28 cellular contexts compared by ENCODE assay signal in genomic region chr13:43478178-43478577, GRCh38.
"Had no signal": no experiment of that assay in that cellular context is flagged by ENCODE, and none has a peak within 500 bp of the region (broad histone marks: within the 10 kb centered on the region; RNA-seq: fewer than 3 reads in every experiment).

No MANE protein-coding gene starts in this region.

- H3K4me3 Mint-ChIP-seq: endodermal cell; immature natural killer cell; mesothelial cell of epicardium; naive B cell; natural killer cell treated with Interleukin-12 subunit alpha and Interleukin-12 subunit beta and Interleukin-15 and Interleukin-18, amount 100 ng/mL, for 72 hours; neural crest cell; stimulated activated naive B cell treated with anti-CD40 and anti-IgM and Interleukin-4, amounts not matched to agents 10 μg/mL and 1 μg/mL and 100 μg/mL, for 72 hours; stimulated activated naive CD8-positive, alpha-beta T cell treated with anti-CD3 and anti-CD28 coated beads, Interleukin-15, Interleukin-2, amounts not matched to agents 100 ng/mL and 50 ng/mL, for 24 hours had no signal

- H3K4me3 ChIP-seq: esophagus squamous epithelium, lower lobe of right lung, mucosa of descending colon, prostate gland, right atrium auricular region, thoracic aorta, tibial nerve, upper lobe of left lung had no signal

- H3K4me1 ChIP-seq: esophagus squamous epithelium, lower lobe of right lung, prostate gland had no signal

- ATAC-seq: left ventricle myocardium superior; lower lobe of right lung; mucosa of descending colon; natural killer cell treated with Interleukin-12 subunit alpha and Interleukin-12 subunit beta and Interleukin-15 and Interleukin-18, amount 100 ng/mL, for 72 hours; sciatic nerve; stimulated activated naive B cell treated with anti-CD40 and anti-IgM and Interleukin-4, amounts not matched to agents 10 μg/mL and 1 μg/mL and 100 μg/mL, for 72 hours had no signal

- H3K27ac Mint-ChIP-seq: endodermal cell; immature natural killer cell; mesothelial cell of epicardium; naive B cell; natural killer cell treated with Interleukin-12 subunit alpha and Interleukin-12 subunit beta and Interleukin-15 and Interleukin-18, amount 100 ng/mL, for 72 hours; stimulated activated naive B cell treated with anti-CD40 and anti-IgM and Interleukin-4, amounts not matched to agents 10 μg/mL and 1 μg/mL and 100 μg/mL, for 72 hours; stimulated activated naive CD8-positive, alpha-beta T cell treated with anti-CD3 and anti-CD28 coated beads, Interleukin-15, Interleukin-2, amounts not matched to agents 100 ng/mL and 50 ng/mL, for 24 hours had no signal

- H3K36me3 ChIP-seq: esophagus squamous epithelium, lower lobe of right lung, neutrophil, prostate gland, right atrium auricular region, thoracic aorta, tibial nerve, upper lobe of left lung had no signal

- FAIRE-seq: colon, frontal cortex, keratinocyte, urothelium cell line had no signal

- H3K9me3 ChIP-seq: esophagus squamous epithelium, lower lobe of right lung, mucosa of descending colon, neutrophil, prostate gland, right atrium auricular region, thoracic aorta, tibial nerve, upper lobe of left lung had no signal

- H3K9me3 Mint-ChIP-seq: endodermal cell; mesothelial cell of epicardium; naive B cell; natural killer cell treated with Interleukin-12 subunit alpha and Interleukin-12 subunit beta and Interleukin-15 and Interleukin-18, amount 100 ng/mL, for 72 hours; neural crest cell; stimulated activated naive B cell treated with anti-CD40 and anti-IgM and Interleukin-4, amounts not matched to agents 10 μg/mL and 1 μg/mL and 100 μg/mL, for 72 hours; stimulated activated naive CD8-positive, alpha-beta T cell treated with anti-CD3 and anti-CD28 coated beads, Interleukin-15, Interleukin-2, amounts not matched to agents 100 ng/mL and 50 ng/mL, for 24 hours had no signal

- H3K27me3 Mint-ChIP-seq: stimulated activated naive B cell treated with anti-CD40 and anti-IgM and Interleukin-4, amounts not matched to agents 10 μg/mL and 1 μg/mL and 100 μg/mL, for 72 hours had no signal

- H3K27me3 ChIP-seq: esophagus squamous epithelium, neutrophil, right atrium auricular region, tibial nerve, upper lobe of left lung had no signal

- H3K4me1 Mint-ChIP-seq: immature natural killer cell; naive B cell; stimulated activated naive B cell treated with anti-CD40 and anti-IgM and Interleukin-4, amounts not matched to agents 10 μg/mL and 1 μg/mL and 100 μg/mL, for 72 hours had no signal

- H3K27ac ChIP-seq: esophagus squamous epithelium, lower lobe of right lung, neutrophil, right atrium auricular region, thoracic aorta, tibial nerve, upper lobe of left lung had no signal

- H3K36me3 Mint-ChIP-seq: immature natural killer cell; mesothelial cell of epicardium; naive B cell; natural killer cell treated with Interleukin-12 subunit alpha and Interleukin-12 subunit beta and Interleukin-15 and Interleukin-18, amount 100 ng/mL, for 72 hours; stimulated activated naive B cell treated with anti-CD40 and anti-IgM and Interleukin-4, amounts not matched to agents 10 μg/mL and 1 μg/mL and 100 μg/mL, for 72 hours had no signal

- DNase-seq: effector CD8-positive, alpha-beta T cell; endodermal cell; esophagus squamous epithelium; hypothalamus; immature natural killer cell; left ventricle myocardium superior; lower lobe of right lung; mesenchymal stem cell; mucosa of descending colon; naive B cell; stimulated activated CD4-positive, alpha-beta T cell treated with anti-CD3 and anti-CD28 coated beads, Interleukin-15, amount 100 ng/mL, for 24 hours; stimulated activated CD4-positive, alpha-beta T cell treated with anti-CD3 and anti-CD28 coated beads, Interleukin-2, amount 100 ng/mL, for 48 hours; stimulated activated naive B cell treated with anti-CD40 and anti-IgM and Interleukin-4, amounts not matched to agents 10 μg/mL and 1 μg/mL and 100 μg/mL, for 72 hours; upper lobe of left lung had no signal
